Comparison of ENCODE assay signal across 24 cellular contexts in genomic region chr2:117330611-117331010, GRCh38.
"Had no signal": no experiment of that assay in that cellular context is flagged by ENCODE, and none has a peak within 500 bp of the region (broad histone marks: within the 10 kb centered on the region; RNA-seq: fewer than 3 reads in every experiment).

No MANE protein-coding gene starts in this region.

- H3K9me3 ChIP-seq: adrenal gland had no signal

- ATAC-seq: Panc1, Right ventricle myocardium inferior, T-cell had no signal

- H3K27ac ChIP-seq: adrenal gland, SK-N-MC, VCaP had no signal

- H3K4me3 ChIP-seq: adrenal gland, SK-N-MC had no signal

- H3K27me3 ChIP-seq: adrenal gland had no signal

- H3K36me3 ChIP-seq: adrenal gland had no signal

- DNase-seq: activated CD4-positive, alpha-beta memory T cell treated with anti-CD3 and anti-CD28 coated beads for 36 hours; activated CD4-positive, alpha-beta T cell treated with anti-CD3 and anti-CD28 coated beads, Interleukin-2, amount 10 ng/mL, durations not matched to agents 7 days and 5 days; activated CD4-positive, CD25-positive, alpha-beta regulatory T cell; activated CD8-positive, alpha-beta memory T cell treated with anti-CD3 and anti-CD28 coated beads, Interleukin-2, amount 50 U/mL, for 48 hours; activated naive CD4-positive, alpha-beta T cell treated with anti-CD3 and anti-CD28 coated beads, Interleukin-2, amount 50 U/mL, for 16 hours; activated naive CD8-positive, alpha-beta T cell treated with anti-CD3 and anti-CD28 coated beads, Interleukin-2, amount 10 ng/mL, durations not matched to agents 7 days and 5 days; activated T-cell treated with anti-CD3 and anti-CD28 coated beads, Interleukin-2, amount 50 U/mL, for 1 hour; adrenal gland; anterior cingulate cortex; KG1; NCI-H1048; NCI-H1417; NCI-H1930; NCI-H2171; NCI-H226; NCI-H82; RPMI8226; T-cell; T-helper 2 cell; T1000 had no signal

- H3K4me1 ChIP-seq: adrenal gland had no signal
